Comparison of ENCODE assay signal across 1 cellular context in genomic region chr10:86678999-86679792, GRCh38.
TF ChIP-seq lines count a peak whose summit lies in the region.

No MANE protein-coding gene starts in this region.

TF ChIP-seq in GM23338, 12 proteins besides CTCF, POLR2A, EP300 and RAD21 (continued from another document):
- TF ChIP-seq, protein P1, sequence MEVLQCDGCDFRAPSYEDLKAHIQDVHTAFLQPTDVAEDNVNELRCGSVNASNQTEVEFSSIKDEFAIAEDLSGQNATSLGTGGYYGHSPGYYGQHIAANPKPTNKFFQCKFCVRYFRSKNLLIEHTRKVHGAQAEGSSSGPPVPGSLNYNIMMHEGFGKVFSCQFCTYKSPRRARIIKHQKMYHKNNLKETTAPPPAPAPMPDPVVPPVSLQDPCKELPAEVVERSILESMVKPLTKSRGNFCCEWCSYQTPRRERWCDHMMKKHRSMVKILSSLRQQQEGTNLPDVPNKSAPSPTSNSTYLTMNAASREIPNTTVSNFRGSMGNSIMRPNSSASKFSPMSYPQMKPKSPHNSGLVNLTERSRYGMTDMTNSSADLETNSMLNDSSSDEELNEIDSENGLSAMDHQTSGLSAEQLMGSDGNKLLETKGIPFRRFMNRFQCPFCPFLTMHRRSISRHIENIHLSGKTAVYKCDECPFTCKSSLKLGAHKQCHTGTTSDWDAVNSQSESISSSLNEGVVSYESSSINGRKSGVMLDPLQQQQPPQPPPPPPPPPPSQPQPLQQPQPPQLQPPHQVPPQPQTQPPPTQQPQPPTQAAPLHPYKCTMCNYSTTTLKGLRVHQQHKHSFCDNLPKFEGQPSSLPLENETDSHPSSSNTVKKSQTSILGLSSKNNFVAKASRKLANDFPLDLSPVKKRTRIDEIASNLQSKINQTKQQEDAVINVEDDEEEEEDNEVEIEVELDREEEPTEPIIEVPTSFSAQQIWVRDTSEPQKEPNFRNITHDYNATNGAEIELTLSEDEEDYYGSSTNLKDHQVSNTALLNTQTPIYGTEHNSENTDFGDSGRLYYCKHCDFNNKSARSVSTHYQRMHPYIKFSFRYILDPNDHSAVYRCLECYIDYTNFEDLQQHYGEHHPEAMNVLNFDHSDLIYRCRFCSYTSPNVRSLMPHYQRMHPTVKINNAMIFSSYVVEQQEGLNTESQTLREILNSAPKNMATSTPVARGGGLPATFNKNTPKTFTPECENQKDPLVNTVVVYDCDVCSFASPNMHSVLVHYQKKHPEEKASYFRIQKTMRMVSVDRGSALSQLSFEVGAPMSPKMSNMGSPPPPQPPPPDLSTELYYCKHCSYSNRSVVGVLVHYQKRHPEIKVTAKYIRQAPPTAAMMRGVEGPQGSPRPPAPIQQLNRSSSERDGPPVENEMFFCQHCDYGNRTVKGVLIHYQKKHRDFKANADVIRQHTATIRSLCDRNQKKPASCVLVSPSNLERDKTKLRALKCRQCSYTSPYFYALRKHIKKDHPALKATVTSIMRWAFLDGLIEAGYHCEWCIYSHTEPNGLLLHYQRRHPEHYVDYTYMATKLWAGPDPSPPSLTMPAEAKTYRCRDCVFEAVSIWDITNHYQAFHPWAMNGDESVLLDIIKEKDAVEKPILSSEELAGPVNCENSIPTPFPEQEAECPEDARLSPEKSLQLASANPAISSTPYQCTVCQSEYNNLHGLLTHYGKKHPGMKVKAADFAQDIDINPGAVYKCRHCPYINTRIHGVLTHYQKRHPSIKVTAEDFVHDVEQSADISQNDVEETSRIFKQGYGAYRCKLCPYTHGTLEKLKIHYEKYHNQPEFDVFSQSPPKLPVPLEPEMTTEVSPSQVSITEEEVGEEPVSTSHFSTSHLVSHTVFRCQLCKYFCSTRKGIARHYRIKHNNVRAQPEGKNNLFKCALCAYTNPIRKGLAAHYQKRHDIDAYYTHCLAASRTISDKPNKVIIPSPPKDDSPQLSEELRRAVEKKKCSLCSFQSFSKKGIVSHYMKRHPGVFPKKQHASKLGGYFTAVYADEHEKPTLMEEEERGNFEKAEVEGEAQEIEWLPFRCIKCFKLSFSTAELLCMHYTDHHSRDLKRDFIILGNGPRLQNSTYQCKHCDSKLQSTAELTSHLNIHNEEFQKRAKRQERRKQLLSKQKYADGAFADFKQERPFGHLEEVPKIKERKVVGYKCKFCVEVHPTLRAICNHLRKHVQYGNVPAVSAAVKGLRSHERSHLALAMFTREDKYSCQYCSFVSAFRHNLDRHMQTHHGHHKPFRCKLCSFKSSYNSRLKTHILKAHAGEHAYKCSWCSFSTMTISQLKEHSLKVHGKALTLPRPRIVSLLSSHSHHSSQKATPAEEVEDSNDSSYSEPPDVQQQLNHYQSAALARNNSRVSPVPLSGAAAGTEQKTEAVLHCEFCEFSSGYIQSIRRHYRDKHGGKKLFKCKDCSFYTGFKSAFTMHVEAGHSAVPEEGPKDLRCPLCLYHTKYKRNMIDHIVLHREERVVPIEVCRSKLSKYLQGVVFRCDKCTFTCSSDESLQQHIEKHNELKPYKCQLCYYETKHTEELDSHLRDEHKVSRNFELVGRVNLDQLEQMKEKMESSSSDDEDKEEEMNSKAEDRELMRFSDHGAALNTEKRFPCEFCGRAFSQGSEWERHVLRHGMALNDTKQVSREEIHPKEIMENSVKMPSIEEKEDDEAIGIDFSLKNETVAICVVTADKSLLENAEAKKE (CRISPR knock-in tag; IDR thresholded peaks at IDR 0.05), result no peak
- TF ChIP-seq JUNB (IDR thresholded peaks at IDR 0.05; ENCODE audit: unreplicated experiment), result no peak
- no peak for TF ChIP-seq REST (IDR thresholded peaks at IDR 0.05; ENCODE audit: unreplicated experiment)
- no peak for TF ChIP-seq EZH2phosphoT487 (IDR thresholded peaks at IDR 0.05; ENCODE audit: unreplicated experiment)
- no peak for TF ChIP-seq EZH2 (IDR thresholded peaks at IDR 0.05; ENCODE audit: low read depth, unreplicated experiment)
- TF ChIP-seq NANOG (IDR thresholded peaks at IDR 0.05; ENCODE audit: borderline replicate concordance), result no peak
- TF ChIP-seq ZNF114 (CRISPR knock-in tag; IDR thresholded peaks at IDR 0.05), result no peak
- no peak for TF ChIP-seq POLR2AphosphoS5 (IDR thresholded peaks at IDR 0.05; ENCODE audit: low read depth)
- no peak for TF ChIP-seq CREB1 (CRISPR knock-in tag; IDR thresholded peaks at IDR 0.05; ENCODE audit: low read depth)
- no peak for TF ChIP-seq ZNF331 (CRISPR knock-in tag; IDR thresholded peaks at IDR 0.05; ENCODE audit: low read depth)
